ENCODE assay signal across 32 cellular contexts in genomic region chr2:37918742-37919186, GRCh38. TPM values are rescaled to one million over a fixed set of nuclear protein-coding genes. Genes with fewer than 3 reads are reported as not detected.
A peak's percentile ranks its signal among the peaks of the same experiment; 100 is the strongest.
DNase-seq lines count a peak whose midpoint lies in the region; ATAC-seq, FAIRE-seq and TF ChIP-seq lines count a peak whose summit lies in the region.
"Had no signal": no experiment of that assay in that cellular context is flagged by ENCODE, and none has a peak within 500 bp of the region (broad histone marks: within the 10 kb centered on the region; RNA-seq: fewer than 3 reads in every experiment).

No MANE protein-coding gene starts in this region.

- DNase-seq in HuH-7 (ENCODE audit: low spot score) (peak; percentile 53), keratinocyte (ENCODE audit: low read depth, low spot score) (no peak), progenitor cell of endocrine pancreas (ENCODE audit: low spot score, unreplicated experiment) (no peak), COLO668 (lab: John Stamatoyannopoulos, UW; ENCODE audit: unreplicated experiment) (no peak), superior temporal gyrus (ENCODE audit: extremely low spot score) (no peak)
- no peak for DNase-seq in activated CD4-positive, alpha-beta T cell treated with anti-CD3 and anti-CD28 coated beads, Interleukin-2, amount 50 U/mL, for 48 hours
- DNase-seq: activated B cell treated with CpG ODN at 0.5 μM for 24 hours; activated CD4-positive, alpha-beta T cell treated with anti-CD3 and anti-CD28 coated beads, Interleukin-2, amount 50 U/mL, for 1 hour; activated CD8-positive, alpha-beta memory T cell treated with anti-CD3 and anti-CD28 coated beads, Interleukin-2, amount 10 ng/mL, durations not matched to agents 7 days and 5 days; activated T-cell treated with anti-CD3 and anti-CD28 coated beads, Interleukin-2, amount 50 U/mL, for 4 hours; DMS79; dorsolateral prefrontal cortex; GDM1; HCEC 1CT; heart right ventricle; kidney glomerular epithelial cell; NCI-H1436 treated with DMSO at 0.1 percent for 48 hours; NCI-H2081 treated with DMSO at 0.1 percent for 48 hours; NCI-H226; NCI-H526 treated with DMSO at 0.1 percent for 48 hours; nephron progenitor cell; NK-92 treated with Interleukin-12 subunit alpha and Interleukin-12 subunit beta, amount 100 ng/mL, for 24 hours; retina; stimulated activated naive CD4-positive, alpha-beta T cell treated with Interleukin-2 at 50 U/mL for 16 hours had no signal

- no peaks in the 10 kb centered on the region for H3K27me3 ChIP-seq in keratinocyte (ENCODE audit: control insufficient read depth, extremely low read depth, insufficient read depth, low read length)
- H3K27me3 ChIP-seq: BLaER1 treated with 17β-estradiol and CSF1 and Interleukin-3, amounts not matched to agents 10 nM and 100 nM; esophagus muscularis mucosa; heart right ventricle had no signal

- TF ChIP-seq CTCF in keratinocyte (optimal IDR thresholded peaks at IDR 0.05 in 1 of 3, IDR thresholded peaks at IDR 0.05 in 1 of 3, conservative IDR thresholded peaks at IDR 0.05 in 1 of 3; ENCODE audit: extremely low read depth in 1 of 3, insufficient read depth in 2 of 3, low read length in 3 of 3), result no peak
- no peak for TF ChIP-seq CTCF in progenitor cell of endocrine pancreas (IDR thresholded peaks at IDR 0.05; ENCODE audit: unreplicated experiment)

- no peaks in the 10 kb centered on the region for H3K79me2 ChIP-seq in keratinocyte (ENCODE audit: control insufficient read depth, insufficient read depth, low read length)

- H3K27ac ChIP-seq in keratinocyte (ENCODE audit: control insufficient read depth, insufficient read depth, low read length), result no peak overlapping the region
- H3K27ac ChIP-seq: BLaER1 treated with 17β-estradiol and CSF1 and Interleukin-3, amounts not matched to agents 10 nM and 100 nM; dorsolateral prefrontal cortex; skin epidermis had no signal

- no peaks in the 10 kb centered on the region for H3K36me3 ChIP-seq in keratinocyte (ENCODE audit: control insufficient read depth in 2 of 2, extremely low read depth in 1 of 2, insufficient read depth in 2 of 2, low read length in 2 of 2)
- H3K36me3 ChIP-seq: BLaER1 treated with 17β-estradiol and CSF1 and Interleukin-3, amounts not matched to agents 10 nM and 100 nM; esophagus muscularis mucosa; heart right ventricle had no signal

- no peaks in the 10 kb centered on the region for H3K9me3 ChIP-seq in keratinocyte (ENCODE audit: control insufficient read depth, low read depth, low read length)
- H3K9me3 ChIP-seq: BLaER1 treated with 17β-estradiol and CSF1 and Interleukin-3, amounts not matched to agents 10 nM and 100 nM; esophagus muscularis mucosa; heart right ventricle had no signal

- no peaks in the 10 kb centered on the region for H4K20me1 ChIP-seq in keratinocyte (ENCODE audit: control insufficient read depth, extremely low read depth, insufficient read depth, low read length)
- H4K20me1 ChIP-seq: BLaER1 treated with 17β-estradiol and CSF1 and Interleukin-3, amounts not matched to agents 10 nM and 100 nM had no signal

- peak; percentile 96 for FAIRE-seq in TTC549 (lab: Jason Lieb, UNC)
- FAIRE-seq in keratinocyte (lab: Jason Lieb, UNC), result no peak
- FAIRE-seq: endometrium, frontal cortex had no signal

- H3K9ac ChIP-seq in keratinocyte (ENCODE audit: control insufficient read depth, extremely low read depth, insufficient read depth, low read length), result no peak overlapping the region
- H3K9ac ChIP-seq: BLaER1 treated with 17β-estradiol and CSF1 and Interleukin-3, amounts not matched to agents 10 nM and 100 nM had no signal

- peaks cover 22% of the 10 kb centered on the region for H3K4me1 Mint-ChIP-seq in progenitor cell of endocrine pancreas (ENCODE audit: low read depth)
- H3K4me1 Mint-ChIP-seq: activated CD8-positive, alpha-beta memory T cell treated with anti-CD3 and anti-CD28 coated beads, Interleukin-2, amount 10 ng/mL, durations not matched to agents 7 days and 5 days; central memory CD8-positive, alpha-beta T cell had no signal

- no peaks in the 10 kb centered on the region for H3K27me3 Mint-ChIP-seq in progenitor cell of endocrine pancreas

- H3K4me1 ChIP-seq in keratinocyte (ENCODE audit: control insufficient read depth, extremely low read depth, insufficient read depth, low read length), result peaks cover 24% of the 10 kb centered on the region

- dilution Hi-C loops in keratinocyte (cut with MboI; ENCODE audit: extremely low pct_ligation_motif_present, low sequenced_read_pairs), result no loop called here

- peak overlapping the region; percentile 33 for H2AFZ ChIP-seq in keratinocyte (ENCODE audit: control insufficient read depth, low read length)

- ATAC-seq in SK-N-SH treated with all-trans-retinoic acid at 6 μM for 48 hours, result no peak
- ATAC-seq: activated CD8-positive, alpha-beta memory T cell treated with anti-CD3 and anti-CD28 coated beads, Interleukin-2, amount 10 ng/mL, durations not matched to agents 7 days and 5 days; activated T-cell treated with anti-CD3 and anti-CD28 coated beads, Interleukin-2, amount 50 U/mL, for 4 hours; heart right ventricle had no signal

- H3K9me1 ChIP-seq in keratinocyte (ENCODE audit: control insufficient read depth, extremely low read depth, insufficient read depth, low read length), result no peaks in the 10 kb centered on the region

- peak overlapping the region; percentile 60 for H3K27ac Mint-ChIP-seq in progenitor cell of endocrine pancreas
- H3K27ac Mint-ChIP-seq: activated B cell treated with CpG ODN at 0.5 μM for 24 hours; activated CD8-positive, alpha-beta memory T cell treated with anti-CD3 and anti-CD28 coated beads, Interleukin-2, amount 10 ng/mL, durations not matched to agents 7 days and 5 days; nephron progenitor cell had no signal

- H3K4me2 ChIP-seq in keratinocyte (ENCODE audit: control insufficient read depth, extremely low read depth, insufficient read depth, low read depth, low read length), result no peak overlapping the region
- H3K4me2 ChIP-seq: BLaER1 treated with 17β-estradiol and CSF1 and Interleukin-3, amounts not matched to agents 10 nM and 100 nM had no signal

- H3K4me3 ChIP-seq in keratinocyte (ENCODE audit: control insufficient read depth in 2 of 3, extremely low read depth in 1 of 3, insufficient read depth in 2 of 3, low read depth in 1 of 3, low read length in 3 of 3), result no peak overlapping the region
- H3K4me3 ChIP-seq: BLaER1 treated with 17β-estradiol and CSF1 and Interleukin-3, amounts not matched to agents 10 nM and 100 nM; dorsolateral prefrontal cortex; esophagus muscularis mucosa; heart right ventricle; skin epidermis had no signal

- no peaks in the 10 kb centered on the region for H3K9me3 Mint-ChIP-seq in progenitor cell of endocrine pancreas (ENCODE audit: low read depth)
- H3K9me3 Mint-ChIP-seq: activated B cell treated with CpG ODN at 0.5 μM for 24 hours; activated T-cell treated with anti-CD3 and anti-CD28 coated beads, Interleukin-2, amount 50 U/mL, for 4 hours; central memory CD8-positive, alpha-beta T cell; nephron progenitor cell had no signal

- no peaks in the 10 kb centered on the region for H3K36me3 Mint-ChIP-seq in progenitor cell of endocrine pancreas (ENCODE audit: insufficient read depth)
- H3K36me3 Mint-ChIP-seq: activated CD8-positive, alpha-beta memory T cell treated with anti-CD3 and anti-CD28 coated beads, Interleukin-2, amount 10 ng/mL, durations not matched to agents 7 days and 5 days had no signal

- no peak overlapping the region for H3K4me3 Mint-ChIP-seq in progenitor cell of endocrine pancreas (ENCODE audit: low read depth)
- H3K4me3 Mint-ChIP-seq: activated B cell treated with CpG ODN at 0.5 μM for 24 hours; activated CD8-positive, alpha-beta memory T cell treated with anti-CD3 and anti-CD28 coated beads, Interleukin-2, amount 10 ng/mL, durations not matched to agents 7 days and 5 days; activated T-cell treated with anti-CD3 and anti-CD28 coated beads, Interleukin-2, amount 50 U/mL, for 4 hours; central memory CD8-positive, alpha-beta T cell; nephron progenitor cell had no signal

TF ChIP-seq in SK-N-SH treated with all-trans-retinoic acid at 6 μM for 48 hours, 23 proteins besides CTCF, POLR2A, EP300 and RAD21 (continues in another document):
- TF ChIP-seq OSR1 (CRISPR knock-in tag; IDR thresholded peaks at IDR 0.05), result no peak
- TF ChIP-seq, protein P1, sequence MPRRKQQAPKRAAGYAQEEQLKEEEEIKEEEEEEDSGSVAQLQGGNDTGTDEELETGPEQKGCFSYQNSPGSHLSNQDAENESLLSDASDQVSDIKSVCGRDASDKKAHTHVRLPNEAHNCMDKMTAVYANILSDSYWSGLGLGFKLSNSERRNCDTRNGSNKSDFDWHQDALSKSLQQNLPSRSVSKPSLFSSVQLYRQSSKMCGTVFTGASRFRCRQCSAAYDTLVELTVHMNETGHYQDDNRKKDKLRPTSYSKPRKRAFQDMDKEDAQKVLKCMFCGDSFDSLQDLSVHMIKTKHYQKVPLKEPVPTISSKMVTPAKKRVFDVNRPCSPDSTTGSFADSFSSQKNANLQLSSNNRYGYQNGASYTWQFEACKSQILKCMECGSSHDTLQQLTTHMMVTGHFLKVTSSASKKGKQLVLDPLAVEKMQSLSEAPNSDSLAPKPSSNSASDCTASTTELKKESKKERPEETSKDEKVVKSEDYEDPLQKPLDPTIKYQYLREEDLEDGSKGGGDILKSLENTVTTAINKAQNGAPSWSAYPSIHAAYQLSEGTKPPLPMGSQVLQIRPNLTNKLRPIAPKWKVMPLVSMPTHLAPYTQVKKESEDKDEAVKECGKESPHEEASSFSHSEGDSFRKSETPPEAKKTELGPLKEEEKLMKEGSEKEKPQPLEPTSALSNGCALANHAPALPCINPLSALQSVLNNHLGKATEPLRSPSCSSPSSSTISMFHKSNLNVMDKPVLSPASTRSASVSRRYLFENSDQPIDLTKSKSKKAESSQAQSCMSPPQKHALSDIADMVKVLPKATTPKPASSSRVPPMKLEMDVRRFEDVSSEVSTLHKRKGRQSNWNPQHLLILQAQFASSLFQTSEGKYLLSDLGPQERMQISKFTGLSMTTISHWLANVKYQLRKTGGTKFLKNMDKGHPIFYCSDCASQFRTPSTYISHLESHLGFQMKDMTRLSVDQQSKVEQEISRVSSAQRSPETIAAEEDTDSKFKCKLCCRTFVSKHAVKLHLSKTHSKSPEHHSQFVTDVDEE (CRISPR knock-in tag; IDR thresholded peaks at IDR 0.05), result no peak
- TF ChIP-seq PPARA (CRISPR knock-in tag; IDR thresholded peaks at IDR 0.05; ENCODE audit: borderline replicate concordance), result no peak
- no peak for TF ChIP-seq GLIS3 (CRISPR knock-in tag; IDR thresholded peaks at IDR 0.05)
- no peak for TF ChIP-seq ARNTL (CRISPR knock-in tag; IDR thresholded peaks at IDR 0.05; ENCODE audit: borderline replicate concordance, low read depth)

RNA-seq across cellular contexts. Expression of gene RMDN2, which starts 6.3 kb away (rescaled TPM):
- 6.2 to 9.3 TPM (median 7.1 TPM) in 3 replicates for polyA plus RNA-seq in keratinocyte
- polyA plus RNA-seq in keratinocyte (2011; ENCODE audit: low read depth), result 0.89 TPM
- polyA plus RNA-seq in keratinocyte (2011; cell fraction: cytosol; rRNA removed), result 4.7 and 9.4 TPM in 2 replicates
- 11.7 and 15.4 TPM in 2 replicates for polyA plus RNA-seq in keratinocyte (2011; cell fraction: nucleus; rRNA removed)
- polyA plus RNA-seq in keratinocyte (2012; ENCODE audit: low replicate concordance), result 1.7 and 5.9 TPM in 2 replicates
- polyA minus RNA-seq in keratinocyte, result 2.9 to 3.7 TPM in 2 of 3 replicates, not detected in the other
- 2.3 TPM for polyA minus RNA-seq in keratinocyte (2011; cell fraction: cytosol; rRNA and poly(A)+ RNA removed)
- polyA minus RNA-seq in keratinocyte (2011; cell fraction: nucleus; rRNA and poly(A)+ RNA removed), result 3.8 and 13.7 TPM in 2 replicates
- 9.1 and 9.2 TPM in 2 replicates for total RNA-seq in progenitor cell of endocrine pancreas
